13 cellular contexts compared by ENCODE assay signal in genomic region chr1:54927475-54928240, GRCh38. TPM values are rescaled to one million over a fixed set of nuclear protein-coding genes. Genes with fewer than 3 reads are reported as not detected.
A peak's percentile ranks its signal among the peaks of the same experiment; 100 is the strongest.
DNase-seq lines count a peak whose midpoint lies in the region; ATAC-seq and TF ChIP-seq lines count a peak whose summit lies in the region.
"Had no signal": no experiment of that assay in that cellular context is flagged by ENCODE, and none has a peak within 500 bp of the region (broad histone marks: within the 10 kb centered on the region; RNA-seq: fewer than 3 reads in every experiment).

No MANE protein-coding gene starts in this region.

- H2BK5ac ChIP-seq in mesendoderm (ENCODE audit: low read length): no peak overlapping the region

- no peak overlapping the region for H2BK120ac ChIP-seq in mesendoderm (ENCODE audit: low read depth, low read length)

- peaks cover 10% of the 10 kb centered on the region for H3F3A ChIP-seq in SK-N-SH (replicated peaks; ENCODE audit: insufficient read depth)

- no peak overlapping the region for H3K9ac ChIP-seq in SK-N-SH
- no peak overlapping the region for H3K9ac ChIP-seq in mesendoderm (ENCODE audit: low read length)

- peak overlapping the region; percentile 26 for H3K4ac ChIP-seq in mesendoderm (ENCODE audit: low read depth, low read length)

- ATAC-seq in GM19395 (IDR thresholded peaks at IDR 0.05; ENCODE audit: unreplicated experiment): no peak

- TF ChIP-seq RAD21 in SK-N-SH (IDR thresholded peaks at IDR 0.05; ENCODE audit: low read length): no peak

- CTCF ChIA-PET in SK-N-SH (lab: Yijun Ruan, JAX): interaction anchor here (0.7 to 2.6 kb wide), 4 partner anchors 10 to 94 kb away, joined by 3 to 15 read pairs (median 4); no protein-coding TSS in a partner anchor

- H3K4me2 ChIP-seq in SK-N-SH (peak overlapping the region; percentile 54), mesendoderm (ENCODE audit: low read length) (no peak overlapping the region)

- H2AK5ac ChIP-seq in mesendoderm (ENCODE audit: low read length): no peak overlapping the region

- no peak overlapping the region for H4K8ac ChIP-seq in mesendoderm (ENCODE audit: low read depth, low read length)

- H3K18ac ChIP-seq in mesendoderm (ENCODE audit: low read length): no peak overlapping the region

- TF ChIP-seq CTCF in SK-N-SH (IDR thresholded peaks at IDR 0.05): no peak

- peak overlapping the region; percentile 17; the same call in 1 of the 2 replicates for H2AFZ ChIP-seq in SK-N-SH (ENCODE audit: low read depth)

- no peak for TF ChIP-seq EP300 in SK-N-SH (IDR thresholded peaks at IDR 0.05; ENCODE audit: borderline replicate concordance in 1 of 2, low read depth in 1 of 2, low read length in 1 of 2)

- H3K27ac ChIP-seq in SK-N-SH (ENCODE audit: low read depth in 2 of 2, low read length in 1 of 2): peak overlapping the region in 1 of 2 experiments; percentile 52; a peak in 2 of 4 replicates
- no peak overlapping the region for H3K27ac ChIP-seq in mesendoderm (ENCODE audit: low read depth, low read length)

- H3K56ac ChIP-seq in mesendoderm (ENCODE audit: low read length): peak overlapping the region; percentile 22

- 75% methylated on average over 8 of the region's 8 CpGs for WGBS in SK-N-SH (ENCODE audit: low lambda C conversion rate)
- no CpG with 5 or more reads among the region's 8 CpGs for WGBS in mesendoderm (ENCODE audit: extremely low coverage, insufficient coverage, low lambda C conversion rate)

- H3K27me3 ChIP-seq in SK-N-SH (ENCODE audit: insufficient read depth) (no peaks in the 10 kb centered on the region), mesendoderm (ENCODE audit: insufficient read depth, low read length, poor library complexity) (no peaks in the 10 kb centered on the region), H7 (ENCODE audit: control insufficient read depth, insufficient read depth, low read length) (no peaks in the 10 kb centered on the region)

- POLR2A ChIA-PET in SK-N-SH (lab: Yijun Ruan, JAX): no interaction called here

- H4K5ac ChIP-seq in mesendoderm (ENCODE audit: low read length): no peak overlapping the region

- H3K23ac ChIP-seq in mesendoderm (ENCODE audit: low read length): no peak overlapping the region

- no peaks in the 10 kb centered on the region for H3K9me3 ChIP-seq in SK-N-SH

- no peaks in the 10 kb centered on the region for H3K9me2 ChIP-seq in SK-N-SH

- H3K4me1 ChIP-seq in SK-N-SH (ENCODE audit: control insufficient read depth in 1 of 2, insufficient read depth in 2 of 2, low read depth in 1 of 2, low read length in 1 of 2) (peaks cover 0 to 20% of the 10 kb centered on the region in 2 experiments; a peak in 2 of 4 replicates), mesendoderm (ENCODE audit: control insufficient read depth, low read depth, low read length) (no peaks in the 10 kb centered on the region)

- H3K79me2 ChIP-seq in SK-N-SH (ENCODE audit: insufficient read depth) (no peaks in the 10 kb centered on the region), mesendoderm (ENCODE audit: control insufficient read depth, insufficient read depth, low read length) (no peaks in the 10 kb centered on the region)

- peak; percentile 80 for DNase-seq in EH (ENCODE audit: low read depth)
- DNase-seq in SK-N-SH: no peak
- peak; percentile 41 for DNase-seq in fibroblast of gingiva (ENCODE audit: low read depth)
- DNase-seq in mesendoderm: no peak
- no peak for DNase-seq in H7
- DNase-seq in cerebellar nuclear complex (lab: John Stamatoyannopoulos, UW): no peak
- no peak for DNase-seq in stimulated activated CD4-positive, alpha-beta T cell treated with anti-CD3 and anti-CD28 coated beads, Interleukin-2, amount 100 ng/mL, for 24 hours
- DNase-seq: activated CD8-positive, alpha-beta memory T cell treated with anti-CD3 and anti-CD28 coated beads for 24 hours; NCI-H748 treated with DMSO at 0.1 percent for 48 hours had no signal

- H3K36me3 ChIP-seq in SK-N-SH (replicated peaks in 1 of 2; ENCODE audit: control insufficient read depth in 1 of 2, insufficient read depth in 2 of 2, low read length in 1 of 2): no peaks in the 10 kb centered on the region
- no peaks in the 10 kb centered on the region for H3K36me3 ChIP-seq in mesendoderm (ENCODE audit: control insufficient read depth, insufficient read depth, low read length)
- H3K36me3 ChIP-seq in H7 (replicated peaks; ENCODE audit: control insufficient read depth, insufficient read depth, low read length): no peaks in the 10 kb centered on the region

- H4K20me1 ChIP-seq in SK-N-SH (ENCODE audit: insufficient read depth): no peaks in the 10 kb centered on the region

- H2BK15ac ChIP-seq in mesendoderm (replicated peaks; ENCODE audit: low read depth): no peak overlapping the region

- H3K79me1 ChIP-seq in mesendoderm (ENCODE audit: low read length): no peaks in the 10 kb centered on the region

- H3K4me3 ChIP-seq in SK-N-SH (ENCODE audit: low read depth in 2 of 2, low read length in 1 of 2) (no peak overlapping the region), mesendoderm (ENCODE audit: low read length) (no peak overlapping the region), H7 (ENCODE audit: insufficient read depth, low read depth, low read length) (no peak overlapping the region)
- H3K4me3 ChIP-seq: lung had no signal

TF ChIP-seq in SK-N-SH, 30 proteins besides CTCF, POLR2A, EP300 and RAD21:
- TF ChIP-seq MAX (IDR thresholded peaks at IDR 0.05; ENCODE audit: low read depth): peak; percentile 71; the same call in 1 of the 2 replicates
- TF ChIP-seq MEF2A (IDR thresholded peaks at IDR 0.05; ENCODE audit: borderline replicate concordance, low read depth): peak; percentile 42; the same call in 1 of the 2 replicates
- no peak for TF ChIP-seq USF2 (IDR thresholded peaks at IDR 0.05; ENCODE audit: borderline replicate concordance, low read depth, low read length)
- TF ChIP-seq MXI1 (IDR thresholded peaks at IDR 0.05; ENCODE audit: low read depth, low read length): 0 out of 2 replicates have a peak, but pooled peaks have one; percentile 18

RNA-seq across cellular contexts. Expression of gene DHCR24, which starts 40.7 kb away (rescaled TPM):
- 4.3 and 7.1 TPM in 2 replicates for polyA plus RNA-seq in SK-N-SH (2012; rRNA removed)
- polyA plus RNA-seq in SK-N-SH (2012; cell fraction: cytosol; rRNA removed): 3.5 and 5.3 TPM in 2 replicates
- polyA plus RNA-seq in SK-N-SH (2012; cell fraction: nucleus; rRNA removed): 3.1 and 4.0 TPM in 2 replicates
- polyA plus RNA-seq in mesendoderm (2013, experiment 1 of 2): 466 TPM
- polyA plus RNA-seq in mesendoderm (2013, experiment 2 of 2): 464 TPM
- 278 and 349 TPM in 2 replicates for total RNA-seq in H7 (2014; rRNA removed; shearing (Covaris generic))

RNA-seq across cellular contexts. Expression of gene TMEM61, which starts 52.8 kb away (rescaled TPM):
- polyA plus RNA-seq in SK-N-SH (2012; rRNA removed): not detected in 2 replicates
- not detected in 2 replicates for polyA plus RNA-seq in SK-N-SH (2012; cell fraction: cytosol; rRNA removed)
- polyA plus RNA-seq in SK-N-SH (2012; cell fraction: nucleus; rRNA removed): not detected in 2 replicates
- 0.44 TPM for polyA plus RNA-seq in mesendoderm (2013, experiment 1 of 2)
- polyA plus RNA-seq in mesendoderm (2013, experiment 2 of 2): 0.38 TPM
- 1.0 and 1.8 TPM in 2 replicates for total RNA-seq in H7 (2014; rRNA removed; shearing (Covaris generic))
- total RNA-seq: epithelial cell of proximal tubule; T-helper 1 cell treated with Interleukin-12 subunit alpha and Interleukin-12 subunit beta and Interleukin-4 antibody, amounts not matched to agents 30 ng/mL and 1 ng/mL, for 36 hours had no signal

Comparison
In these comparisons a context has a peak if more than half of its experiments do, and no peak if none do; other contexts are left out.
1. DNase-seq: peak in EH (single experiment) and fibroblast of gingiva (single experiment); none in SK-N-SH (single experiment), mesendoderm (single experiment), H7 (single experiment), cerebellar nuclear complex (0 of 2) and stimulated activated CD4-positive, alpha-beta T cell treated with anti-CD3 and anti-CD28 coated beads, Interleukin-2, amount 100 ng/mL, for 24 hours (0 of 2).